In the genomic region with DNA sequence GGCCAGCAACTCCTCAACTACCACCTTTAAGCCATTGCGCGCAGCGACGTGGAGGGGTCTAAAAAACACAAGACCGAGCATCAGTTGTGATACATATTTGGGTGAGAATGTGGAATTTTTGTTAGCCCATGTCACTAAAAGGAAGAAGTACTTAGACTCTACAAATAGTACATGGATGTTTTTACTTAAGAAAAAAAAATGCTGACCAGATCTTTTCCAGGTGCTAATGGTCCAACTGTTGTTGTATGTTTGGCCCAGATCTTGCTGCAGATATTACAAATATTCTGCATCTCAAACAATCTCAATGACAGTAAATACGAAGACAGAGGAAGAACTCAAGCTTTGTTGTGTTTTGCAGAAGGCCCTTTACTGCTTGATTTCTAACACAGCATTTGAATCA, we compare ENCODE assay signal across 15 cellular contexts.
"Had no signal": no experiment of that assay in that cellular context is flagged by ENCODE, and none has a peak within 500 bp of the region (broad histone marks: within the 10 kb centered on the region; RNA-seq: fewer than 3 reads in every experiment).

No MANE protein-coding gene starts in this region.

- H3K4me3 Mint-ChIP-seq: activated CD4-positive, alpha-beta T cell treated with anti-CD3 and anti-CD28 coated beads, Interleukin-2, amount 10 ng/mL, durations not matched to agents 24 days and 14 days; effector memory CD8-positive, alpha-beta T cell had no signal

- DNase-seq: activated CD4-positive, CD25-positive, alpha-beta regulatory T cell; activated CD8-positive, alpha-beta memory T cell treated with anti-CD3 and anti-CD28 coated beads for 24 hours; activated CD8-positive, alpha-beta memory T cell treated with anti-CD3 and anti-CD28 coated beads, Interleukin-2, amount 50 U/mL, for 48 hours; activated naive CD4-positive, alpha-beta T cell treated with anti-CD3 and anti-CD28 coated beads, Interleukin-2, amount 50 U/mL, for 16 hours; body of pancreas; effector memory CD8-positive, alpha-beta T cell; esophagus squamous epithelium; heart right ventricle; left ventricle myocardium superior; sigmoid colon; SK-N-SH; stimulated activated naive CD4-positive, alpha-beta T cell; T-helper 9 cell; thyroid gland had no signal

- H3K27me3 Mint-ChIP-seq: activated CD4-positive, alpha-beta T cell treated with anti-CD3 and anti-CD28 coated beads, Interleukin-2, amount 10 ng/mL, durations not matched to agents 24 days and 14 days; effector memory CD8-positive, alpha-beta T cell had no signal

- ATAC-seq: body of pancreas; effector memory CD8-positive, alpha-beta T cell; heart right ventricle; left ventricle myocardium superior had no signal

- H3K9me3 Mint-ChIP-seq: activated CD4-positive, alpha-beta T cell treated with anti-CD3 and anti-CD28 coated beads, Interleukin-2, amount 10 ng/mL, durations not matched to agents 24 days and 14 days; effector memory CD8-positive, alpha-beta T cell had no signal

- H3K27ac Mint-ChIP-seq: activated CD4-positive, alpha-beta T cell treated with anti-CD3 and anti-CD28 coated beads, Interleukin-2, amount 10 ng/mL, durations not matched to agents 24 days and 14 days had no signal
